In genomic region chr12:65313704-65314317, GRCh38 we compare ENCODE assay signal across 8 cellular contexts. TPM values are rescaled to one million over a fixed set of nuclear protein-coding genes. Genes with fewer than 3 reads are reported as not detected.
DNase-seq lines count a peak whose midpoint lies in the region; ATAC-seq, FAIRE-seq and TF ChIP-seq lines count a peak whose summit lies in the region.

No MANE protein-coding gene starts in this region.

- peaks cover under 1% of the 10 kb centered on the region for H3K4me1 Mint-ChIP-seq in astrocyte (ENCODE audit: low read depth, unreplicated experiment)

- DNase-seq in D721Med (ENCODE audit: insufficient read length, low spot score): no peak
- DNase-seq in astrocyte (ENCODE audit: low read depth): no peak
- peak; percentile 10 for DNase-seq in mesendoderm
- DNase-seq in T1000 (lab: John Stamatoyannopoulos, UW): no peak
- DNase-seq in activated gamma-delta T cell (lab: John Stamatoyannopoulos, UW): no peak

- H3K4ac ChIP-seq in mesendoderm (ENCODE audit: low read depth, low read length): no peak overlapping the region

- H4K20me1 ChIP-seq in astrocyte (ENCODE audit: insufficient read depth, low read length): no peaks in the 10 kb centered on the region

- FAIRE-seq in D721Med (lab: Jason Lieb, UNC) (peak; percentile 92), astrocyte (lab: Jason Lieb, UNC) (no peak)

- TF ChIP-seq CTCF in D721Med (IDR thresholded peaks at IDR 0.05; ENCODE audit: insufficient read depth, missing control alignments) (peak; percentile 76), LNCAP (IDR thresholded peaks at IDR 0.05) (peak; percentile 75), astrocyte (IDR thresholded peaks at IDR 0.05; ENCODE audit: insufficient read depth, low read depth, low read length) (peak; percentile 46)

- no peak for ATAC-seq in GM21360 (IDR thresholded peaks at IDR 0.05; ENCODE audit: unreplicated experiment)
- ATAC-seq in GM21825 (IDR thresholded peaks at IDR 0.05; ENCODE audit: unreplicated experiment): no peak

- H3K79me2 ChIP-seq in astrocyte (ENCODE audit: insufficient read depth, low read length) (peaks cover 8% of the 10 kb centered on the region), mesendoderm (ENCODE audit: control insufficient read depth, insufficient read depth, low read length) (no peaks in the 10 kb centered on the region)

- H3K4me2 ChIP-seq in astrocyte (ENCODE audit: low read length) (no peak overlapping the region), mesendoderm (ENCODE audit: low read length) (no peak overlapping the region)

- no peak overlapping the region for H2BK15ac ChIP-seq in mesendoderm (replicated peaks; ENCODE audit: low read depth)

- no peaks in the 10 kb centered on the region for H3K79me1 ChIP-seq in mesendoderm (ENCODE audit: low read length)

- H3K9me3 ChIP-seq in astrocyte (ENCODE audit: insufficient read depth, low read depth, low read length): no peaks in the 10 kb centered on the region

- H4K8ac ChIP-seq in mesendoderm (ENCODE audit: low read depth, low read length): no peak overlapping the region

- no peak overlapping the region for H4K5ac ChIP-seq in mesendoderm (ENCODE audit: low read length)

- H3K9ac ChIP-seq in astrocyte (ENCODE audit: low read length) (peak overlapping the region; percentile 8), mesendoderm (ENCODE audit: low read length) (no peak overlapping the region)

- no peak overlapping the region for H3K27ac ChIP-seq in astrocyte (ENCODE audit: low read depth, low read length)
- H3K27ac ChIP-seq in mesendoderm (ENCODE audit: low read depth, low read length): no peak overlapping the region

- no peak overlapping the region for H3K4me3 ChIP-seq in astrocyte (ENCODE audit: insufficient read depth, low read depth, low read length)
- no peak overlapping the region for H3K4me3 ChIP-seq in mesendoderm (ENCODE audit: low read length)

- H3K27me3 ChIP-seq in astrocyte (ENCODE audit: insufficient read depth, low read length) (no peaks in the 10 kb centered on the region), mesendoderm (ENCODE audit: insufficient read depth, low read length, poor library complexity) (no peaks in the 10 kb centered on the region)

- no CpG with 5 or more reads among the region's 2 CpGs for WGBS in mesendoderm (ENCODE audit: extremely low coverage, insufficient coverage, low lambda C conversion rate)

- H2AFZ ChIP-seq in astrocyte (ENCODE audit: low read depth, low read length): no peak overlapping the region

- H3K56ac ChIP-seq in mesendoderm (ENCODE audit: low read length): no peak overlapping the region

- H3K4me1 ChIP-seq in astrocyte (ENCODE audit: insufficient read depth, low read length): no peaks in the 10 kb centered on the region
- H3K4me1 ChIP-seq in mesendoderm (ENCODE audit: control insufficient read depth, low read depth, low read length): no peaks in the 10 kb centered on the region

- H3K27ac Mint-ChIP-seq in astrocyte (ENCODE audit: unreplicated experiment): no peak overlapping the region

- H3K18ac ChIP-seq in mesendoderm (ENCODE audit: low read length): no peak overlapping the region

- no peak overlapping the region for H2BK5ac ChIP-seq in mesendoderm (ENCODE audit: low read length)

- no peak overlapping the region for H2AK5ac ChIP-seq in mesendoderm (ENCODE audit: low read length)

- H3K23ac ChIP-seq in mesendoderm (ENCODE audit: low read length): no peak overlapping the region

- no peaks in the 10 kb centered on the region for H3K27me3 Mint-ChIP-seq in astrocyte (ENCODE audit: low read depth, unreplicated experiment)

- no peaks in the 10 kb centered on the region for H3K9me3 Mint-ChIP-seq in astrocyte (ENCODE audit: unreplicated experiment)

- H3K36me3 ChIP-seq in astrocyte (ENCODE audit: insufficient read depth, low read length) (no peaks in the 10 kb centered on the region), mesendoderm (ENCODE audit: control insufficient read depth, insufficient read depth, low read length) (no peaks in the 10 kb centered on the region)

- H3K36me3 Mint-ChIP-seq in astrocyte (ENCODE audit: low read depth, unreplicated experiment): peaks cover 6% of the 10 kb centered on the region

- H3K4me3 Mint-ChIP-seq in astrocyte (ENCODE audit: unreplicated experiment): no peak overlapping the region

- H2BK120ac ChIP-seq in mesendoderm (ENCODE audit: low read depth, low read length): no peak overlapping the region

RNA-seq across cellular contexts. Expression of gene MSRB3, which starts 35.3 kb away (rescaled TPM):
- 73.0 and 79.0 TPM in 2 replicates for total RNA-seq in astrocyte
- polyA plus RNA-seq in mesendoderm (2013, experiment 1 of 2): 0.66 TPM
- polyA plus RNA-seq in mesendoderm (2013, experiment 2 of 2): 0.71 TPM
